ENCODE assay signal across 1 cellular context in genomic region chr16:57536306-57537193, GRCh38.
TF ChIP-seq lines count a peak whose summit lies in the region.

Gene CCDC102A, minus strand, starts transcription at chr16:57536571. Its CDS starts 7,394 bp downstream, at chr16:57529177.

TF ChIP-seq in HepG2, 621 proteins besides CTCF, POLR2A, EP300 and RAD21 (continued from another document and continues in another):
- TF ChIP-seq TFDP2 (CRISPR knock-in tag; IDR thresholded peaks at IDR 0.05) (peak; percentile 18; the same call in 1 of the 2 replicates), ELF1 (CRISPR knock-in tag; IDR thresholded peaks at IDR 0.05) (no peak), ZNF207 (IDR thresholded peaks at IDR 0.05; ENCODE audit: borderline replicate concordance) (no peak), ZBTB26 (CRISPR knock-in tag; IDR thresholded peaks at IDR 0.05; ENCODE audit: borderline replicate concordance) (no peak), ZXDC (CRISPR knock-in tag; IDR thresholded peaks at IDR 0.05) (0 out of 2 replicates have a peak, but pooled peaks have one; percentile 71), CC2D1A (CRISPR knock-in tag; IDR thresholded peaks at IDR 0.05) (no peak), DBP (CRISPR knock-in tag; IDR thresholded peaks at IDR 0.05; ENCODE audit: not compliant biosample characterization) (no peak), SIX1 (CRISPR knock-in tag; IDR thresholded peaks at IDR 0.05; ENCODE audit: borderline replicate concordance) (no peak), NFIC (IDR thresholded peaks at IDR 0.05; ENCODE audit: low read length) (no peak), ZNF746 (CRISPR knock-in tag; IDR thresholded peaks at IDR 0.05) (peak; percentile 42; the same call in 1 of the 2 replicates), ZBTB49 (CRISPR knock-in tag; IDR thresholded peaks at IDR 0.05; ENCODE audit: borderline replicate concordance) (no peak), HES4 (CRISPR knock-in tag; IDR thresholded peaks at IDR 0.05; ENCODE audit: borderline replicate concordance) (0 out of 2 replicates have a peak, but pooled peaks have one; percentile 29), ZBTB14 (CRISPR knock-in tag; IDR thresholded peaks at IDR 0.05) (no peak), HMGA1 (CRISPR knock-in tag; conservative IDR thresholded peaks at IDR 0.05) (no peak), MYPOP (CRISPR knock-in tag; IDR thresholded peaks at IDR 0.05) (no peak; the same call in 1 of the 2 replicates), SRSF1 (optimal IDR thresholded peaks at IDR 0.05; ENCODE audit: low read depth, low read length) (no peak), ZFP91 (CRISPR knock-in tag; IDR thresholded peaks at IDR 0.05; ENCODE audit: borderline replicate concordance) (peak; percentile 80; the same call in 1 of the 2 replicates), CBFB (CRISPR knock-in tag; IDR thresholded peaks at IDR 0.05) (no peak), MBD4 (IDR thresholded peaks at IDR 0.05; ENCODE audit: borderline replicate concordance, low read length) (no peak), ZFY (CRISPR knock-in tag; IDR thresholded peaks at IDR 0.05) (peak; percentile 78), ZNF687 (CRISPR knock-in tag; IDR thresholded peaks at IDR 0.05) (peak; percentile 81), ZBTB21 (CRISPR knock-in tag; IDR thresholded peaks at IDR 0.05) (no peak), TFAP4 (IDR thresholded peaks at IDR 0.05; ENCODE audit: borderline replicate concordance, low read depth) (no peak), RFX1 (IDR thresholded peaks at IDR 0.05) (no peak), PRMT3 (CRISPR knock-in tag; IDR thresholded peaks at IDR 0.05; ENCODE audit: borderline replicate concordance, low read depth) (no peak), TEAD2 (CRISPR knock-in tag; IDR thresholded peaks at IDR 0.05) (no peak), ZNF160 (CRISPR knock-in tag; IDR thresholded peaks at IDR 0.05) (no peak), PAX8 (CRISPR knock-in tag; IDR thresholded peaks at IDR 0.05; ENCODE audit: borderline replicate concordance) (no peak), ZGPAT (CRISPR knock-in tag; IDR thresholded peaks at IDR 0.05) (no peak; the same call in 1 of the 2 replicates), MLLT10 (CRISPR knock-in tag; IDR thresholded peaks at IDR 0.05) (no peak), CHD2 (IDR thresholded peaks at IDR 0.05; ENCODE audit: low read depth, low read length) (0 out of 2 replicates have a peak, but pooled peaks have one; percentile 6), IRX3 (CRISPR knock-in tag; IDR thresholded peaks at IDR 0.05; ENCODE audit: borderline replicate concordance, low read depth) (no peak), ZNF205 (CRISPR knock-in tag; IDR thresholded peaks at IDR 0.05) (peak; percentile 100), ZNF674 (CRISPR knock-in tag; IDR thresholded peaks at IDR 0.05; ENCODE audit: low read depth) (no peak), NCOA5 (CRISPR knock-in tag; IDR thresholded peaks at IDR 0.05) (no peak), SAFB2 (CRISPR knock-in tag; IDR thresholded peaks at IDR 0.05; ENCODE audit: borderline replicate concordance, low read depth) (peak; percentile 62; the same call in 1 of the 2 replicates), ZNF562 (CRISPR knock-in tag; IDR thresholded peaks at IDR 0.05; ENCODE audit: borderline replicate concordance) (no peak), HIC2 (CRISPR knock-in tag; IDR thresholded peaks at IDR 0.05; ENCODE audit: low read depth) (no peak)
